Comparison of ENCODE assay signal across 10 cellular contexts in genomic region chr13:39952244-39953233, GRCh38.
DNase-seq lines count a peak whose midpoint lies in the region; TF ChIP-seq lines count a peak whose summit lies in the region.
"Had no signal": no experiment of that assay in that cellular context is flagged by ENCODE, and none has a peak within 500 bp of the region (broad histone marks: within the 10 kb centered on the region; RNA-seq: fewer than 3 reads in every experiment).

No MANE protein-coding gene starts in this region.

- H2BK15ac ChIP-seq in mesendoderm (replicated peaks; ENCODE audit: low read depth), result no peak overlapping the region

- H4K8ac ChIP-seq in mesendoderm (ENCODE audit: low read depth, low read length), result no peak overlapping the region

- H3K27me3 ChIP-seq in mesendoderm (ENCODE audit: insufficient read depth, low read length, poor library complexity), result no peaks in the 10 kb centered on the region
- H3K27me3 ChIP-seq: ovary had no signal

- H3K23ac ChIP-seq in mesendoderm (ENCODE audit: low read length), result no peak overlapping the region

- no peaks in the 10 kb centered on the region for H3K79me2 ChIP-seq in mesendoderm (ENCODE audit: control insufficient read depth, insufficient read depth, low read length)

- H2AK5ac ChIP-seq in mesendoderm (ENCODE audit: low read length), result no peak overlapping the region

- no peak overlapping the region for H3K56ac ChIP-seq in mesendoderm (ENCODE audit: low read length)

- no peak overlapping the region for H2BK5ac ChIP-seq in mesendoderm (ENCODE audit: low read length)

- H3K4me2 ChIP-seq in mesendoderm (ENCODE audit: low read length), result no peak overlapping the region

- H3K36me3 ChIP-seq in mesendoderm (ENCODE audit: control insufficient read depth, insufficient read depth, low read length), result no peaks in the 10 kb centered on the region
- H3K36me3 ChIP-seq: ovary had no signal

- WGBS in mesendoderm (ENCODE audit: extremely low coverage, insufficient coverage, low lambda C conversion rate), result no CpG with 5 or more reads among the region's 4 CpGs

- H3K79me1 ChIP-seq in mesendoderm (ENCODE audit: low read length), result no peaks in the 10 kb centered on the region

- H3K18ac ChIP-seq in mesendoderm (ENCODE audit: low read length), result no peak overlapping the region

- H3K4me1 ChIP-seq in mesendoderm (ENCODE audit: control insufficient read depth, low read depth, low read length), result no peaks in the 10 kb centered on the region

- H3K27ac ChIP-seq in mesendoderm (ENCODE audit: low read depth, low read length), result no peak overlapping the region
- H3K27ac ChIP-seq: ovary had no signal

- no peak overlapping the region for H2BK120ac ChIP-seq in mesendoderm (ENCODE audit: low read depth, low read length)

- TF ChIP-seq RAD21 in Ishikawa (IDR thresholded peaks at IDR 0.05; ENCODE audit: low read depth), result no peak

- TF ChIP-seq CTCF in choroid plexus epithelial cell (conservative IDR thresholded peaks at IDR 0.05; ENCODE audit: low read depth, low read length), result no peak

- H4K5ac ChIP-seq in mesendoderm (ENCODE audit: low read length), result no peak overlapping the region

- H3K4me3 ChIP-seq in choroid plexus epithelial cell (ENCODE audit: low read depth, low read length), result no peak overlapping the region
- H3K4me3 ChIP-seq in mesendoderm (ENCODE audit: low read length), result no peak overlapping the region
- H3K4me3 ChIP-seq: ovary had no signal

- H3K4ac ChIP-seq in mesendoderm (ENCODE audit: low read depth, low read length), result no peak overlapping the region

- H3K9ac ChIP-seq in mesendoderm (ENCODE audit: low read length), result no peak overlapping the region

- DNase-seq in COLO668 (lab: John Stamatoyannopoulos, UW; ENCODE audit: unreplicated experiment) (peak; percentile 39), choroid plexus epithelial cell (ENCODE audit: low read depth) (peak; percentile 87), mesendoderm (peak; percentile 54), NOMO-1 treated with dmso at 0.1 percent for 144 hours (lab: John Stamatoyannopoulos, UW; ENCODE audit: unreplicated experiment) (no peak), SK-N-DZ (ENCODE audit: low spot score) (no peak), T-helper 9 cell (no peak), hepatic stellate cell (ENCODE audit: low spot score) (no peak)
- DNase-seq: hypothalamus, ovary had no signal

- TF ChIP-seq EP300 in Ishikawa (IDR thresholded peaks at IDR 0.05; ENCODE audit: borderline replicate concordance), result no peak

TF ChIP-seq in Ishikawa, 13 proteins besides CTCF, POLR2A, EP300 and RAD21:
- TF ChIP-seq NFIC (IDR thresholded peaks at IDR 0.05) (0 out of 2 replicates have a peak, but pooled peaks have one; percentile 14), YY1 (IDR thresholded peaks at IDR 0.05; ENCODE audit: low read depth) (no peak)
TF ChIP-seq in Ishikawa: peak in this region for 1.

Comparison
In these comparisons a context has a peak if more than half of its experiments do, and no peak if none do; other contexts are left out.
1. DNase-seq: peak in COLO668 (single experiment), choroid plexus epithelial cell (single experiment) and mesendoderm (single experiment); none in NOMO-1 treated with dmso at 0.1 percent for 144 hours (single experiment), SK-N-DZ (single experiment), T-helper 9 cell (single experiment) and hepatic stellate cell (single experiment).